ENCODE assay signal across 21 cellular contexts in genomic region chr6:119220452-119220851, GRCh38.
DNase-seq lines count a peak whose midpoint lies in the region; ATAC-seq, FAIRE-seq and TF ChIP-seq lines count a peak whose summit lies in the region.
"Had no signal": no experiment of that assay in that cellular context is flagged by ENCODE, and none has a peak within 500 bp of the region (broad histone marks: within the 10 kb centered on the region; RNA-seq: fewer than 3 reads in every experiment).

No MANE protein-coding gene starts in this region.

- H3K27ac ChIP-seq in HEK293 (ENCODE audit: extremely low read depth, low read depth, low read length) (no peak overlapping the region), GM12878 (ENCODE audit: control insufficient read depth, insufficient read depth) (no peak overlapping the region)
- H3K27ac ChIP-seq: BLaER1, KMS-11 had no signal

- H3K4me2 ChIP-seq in GM12878 (ENCODE audit: control insufficient read depth, insufficient read depth), result no peak overlapping the region
- H3K4me2 ChIP-seq: BLaER1, GM23338, KMS-11 had no signal

- ATAC-seq in GM12878 (peak; percentile 59), T-cell (replicated peaks in 1 of 4) (no peak)
- peak; percentile 76 for ATAC-seq in stimulated activated effector memory CD8-positive, alpha-beta T cell treated with anti-CD3 and anti-CD28 coated beads, Interleukin-12 subunit alpha, Interleukin-12 subunit beta, amount 100 ng/mL, for 72 hours
- ATAC-seq: GM23338 had no signal

- H3K36me3 ChIP-seq in HEK293 (ENCODE audit: control insufficient read depth in 2 of 2, insufficient read depth in 1 of 2, low read length in 2 of 2) (no peaks in the 10 kb centered on the region), GM12878 (ENCODE audit: control insufficient read depth in 2 of 2, insufficient read depth in 2 of 2, low read length in 1 of 2) (peaks cover 0 to 2% of the 10 kb centered on the region in 2 experiments; a peak in 2 of 4 replicates)
- H3K36me3 ChIP-seq: BLaER1 had no signal

- no peak for TF ChIP-seq CTCF in HEK293 (tag by site-specific recombination; IDR thresholded peaks at IDR 0.05)
- TF ChIP-seq CTCF in GM12878 (IDR thresholded peaks at IDR 0.05 in 2 of 3, conservative IDR thresholded peaks at IDR 0.05 in 1 of 3; ENCODE audit: control insufficient read depth in 2 of 3, extremely low read depth in 1 of 3, insufficient read depth in 1 of 3, low read depth in 3 of 3, low read length in 3 of 3), result no peak

- H3K79me2 ChIP-seq in GM12878 (ENCODE audit: control insufficient read depth, insufficient read depth, low read length), result no peaks in the 10 kb centered on the region

- H3K9me3 Mint-ChIP-seq in stimulated activated effector memory CD8-positive, alpha-beta T cell treated with anti-CD3 and anti-CD28 coated beads, Interleukin-12 subunit alpha, Interleukin-12 subunit beta, amount 100 ng/mL, for 72 hours, result no peaks in the 10 kb centered on the region
- no peaks in the 10 kb centered on the region for H3K9me3 Mint-ChIP-seq in T-cell
- H3K9me3 Mint-ChIP-seq: CD14-positive monocyte, GM23338 had no signal

- 96% methylated on average over 1 of the region's 1 CpG for WGBS in GM12878 (ENCODE audit: insufficient coverage, insufficient replicate concordance, low lambda C conversion rate, missing lambda C conversion rate)

- SMC1A ChIA-PET in GM12878 (lab: Charles Lee; ENCODE audit: uncharacterized antibody, unreplicated experiment), result interaction anchor here (0.7 to 3.2 kb wide), 9 partner anchors 9 to 102 kb away, joined by 3 to 34 read pairs (median 4); no protein-coding TSS in a partner anchor

- no peak for TF ChIP-seq POLR2A in GM12891 (IDR thresholded peaks at IDR 0.05; ENCODE audit: low read depth, low read length)
- TF ChIP-seq POLR2A in GM12878 (IDR thresholded peaks at IDR 0.05; ENCODE audit: low read depth, low read length), result no peak

- H4K20me1 ChIP-seq in GM12878 (ENCODE audit: control insufficient read depth, insufficient read depth), result no peaks in the 10 kb centered on the region
- H4K20me1 ChIP-seq: BLaER1 had no signal

- H3K9me3 ChIP-seq in HEK293 (ENCODE audit: control insufficient read depth, insufficient read depth, low read depth, low read length), result no peaks in the 10 kb centered on the region
- no peaks in the 10 kb centered on the region for H3K9me3 ChIP-seq in GM12878 (replicated peaks; ENCODE audit: control insufficient read depth, insufficient read depth, low read length)
- H3K9me3 ChIP-seq: BLaER1 had no signal

- intact Hi-C loops in GM12878 (cut with micrococcal nuclease; ENCODE audit: unreplicated experiment), result loop anchor here (5.0 kb wide), 1 partner anchor 92 kb away; no protein-coding TSS in a partner anchor

- H3K4me3 Mint-ChIP-seq in stimulated activated effector memory CD8-positive, alpha-beta T cell treated with anti-CD3 and anti-CD28 coated beads, Interleukin-12 subunit alpha, Interleukin-12 subunit beta, amount 100 ng/mL, for 72 hours, result no peak overlapping the region
- H3K4me3 Mint-ChIP-seq in T-cell, result no peak overlapping the region
- H3K4me3 Mint-ChIP-seq: CD14-positive monocyte; CD4-positive, alpha-beta memory T cell; GM23338; HFFc6 had no signal

- peaks cover 6% of the 10 kb centered on the region for H3K4me1 Mint-ChIP-seq in stimulated activated effector memory CD8-positive, alpha-beta T cell treated with anti-CD3 and anti-CD28 coated beads, Interleukin-12 subunit alpha, Interleukin-12 subunit beta, amount 100 ng/mL, for 72 hours
- H3K4me1 Mint-ChIP-seq in T-cell, result no peaks in the 10 kb centered on the region
- H3K4me1 Mint-ChIP-seq: CD14-positive monocyte, GM23338 had no signal

- CTCF ChIA-PET in HEK293 (lab: Yijun Ruan, JAX), result no interaction called here
- CTCF ChIA-PET in GM12878 (lab: Yijun Ruan, JAX), result no interaction called here
- CTCF ChIA-PET in T-cell (lab: Charles Lee), result interaction anchor here in 1 of 2 donors (0.6 kb wide), 1 partner anchor 96 kb away, joined by 4 read pairs; no protein-coding TSS in a partner anchor

- H2AFZ ChIP-seq in GM12878 (ENCODE audit: control insufficient read depth, low read depth, low read length), result no peak overlapping the region
- H2AFZ ChIP-seq: GM23338 had no signal

- no peak for TF ChIP-seq RAD21 in GM12878 (IDR thresholded peaks at IDR 0.05; ENCODE audit: insufficient read depth, low read depth, low read length)

- POLR2A ChIA-PET in HEK293 (lab: Yijun Ruan, JAX) (no interaction called here), GM12878 (lab: Charles Lee) (no interaction called here), T-cell (lab: Charles Lee) (no interaction called here)

- no peak for DNase-seq in GM12891 (ENCODE audit: insufficient read length, low spot score)
- no peak for DNase-seq in GM12878 (ENCODE audit: low read depth, low spot score)
- DNase-seq in stimulated activated effector memory CD8-positive, alpha-beta T cell treated with anti-CD3 and anti-CD28 coated beads, Interleukin-12 subunit alpha, Interleukin-12 subunit beta, amount 100 ng/mL, for 72 hours (ENCODE audit: low spot score in 2 of 2), result no peak
- no peak for DNase-seq in SW480 (ENCODE audit: low spot score)
- DNase-seq in activated CD4-positive, alpha-beta T cell treated with anti-CD3 and anti-CD28 coated beads, Interleukin-2, amount 50 U/mL, for 1 hour, result no peak
- DNase-seq in T-cell, result no peak
- DNase-seq: AML-193; CD4-positive, alpha-beta memory T cell; DMS153; DMS79; GF-D8; HCEC 1CT; HFFc6 had no signal

- BruUV-seq in GM12878 (replicated peaks; lab: Mats Ljungman, UMichigan), result no TSS peak

- H3K4me1 ChIP-seq in HEK293 (ENCODE audit: control insufficient read depth, insufficient read depth, low read length) (no peaks in the 10 kb centered on the region), GM12878 (ENCODE audit: control insufficient read depth, insufficient read depth, low read length) (no peaks in the 10 kb centered on the region)
- H3K4me1 ChIP-seq: BLaER1 had no signal

- H3K27ac Mint-ChIP-seq in stimulated activated effector memory CD8-positive, alpha-beta T cell treated with anti-CD3 and anti-CD28 coated beads, Interleukin-12 subunit alpha, Interleukin-12 subunit beta, amount 100 ng/mL, for 72 hours, result no peak overlapping the region
- H3K27ac Mint-ChIP-seq in T-cell, result no peak overlapping the region
- H3K27ac Mint-ChIP-seq: CD14-positive monocyte; CD4-positive, alpha-beta memory T cell; HFFc6 had no signal

- H3K9ac ChIP-seq in GM12878 (ENCODE audit: control insufficient read depth, insufficient read depth, low read length), result no peak overlapping the region
- H3K9ac ChIP-seq: BLaER1, KMS-11 had no signal

- no peak overlapping the region for H3K4me3 ChIP-seq in HEK293 (ENCODE audit: low read depth, low read length)
- H3K4me3 ChIP-seq in GM12878, result no peak overlapping the region
- H3K4me3 ChIP-seq: BLaER1, GM23338 had no signal

- no peaks in the 10 kb centered on the region for H3K27me3 ChIP-seq in GM12878 (replicated peaks in 1 of 2; ENCODE audit: control insufficient read depth in 2 of 2, insufficient read depth in 2 of 2, low read length in 1 of 2)
- H3K27me3 ChIP-seq: BLaER1 had no signal

- TF ChIP-seq EP300 in GM12878 (IDR thresholded peaks at IDR 0.05; ENCODE audit: borderline replicate concordance in 1 of 2, control insufficient read depth in 1 of 2, low read depth in 2 of 2, low read length in 2 of 2), result no peak

- FAIRE-seq in GM12891 (lab: Jason Lieb, UNC) (peak; percentile 5), GM12878 (lab: Jason Lieb, UNC) (no peak)
- FAIRE-seq: A204.1, GM18507, H54 had no signal

- H3K36me3 Mint-ChIP-seq in stimulated activated effector memory CD8-positive, alpha-beta T cell treated with anti-CD3 and anti-CD28 coated beads, Interleukin-12 subunit alpha, Interleukin-12 subunit beta, amount 100 ng/mL, for 72 hours, result peaks cover 5% of the 10 kb centered on the region
- H3K36me3 Mint-ChIP-seq in T-cell, result peaks cover 16% of the 10 kb centered on the region
- H3K36me3 Mint-ChIP-seq: CD4-positive, alpha-beta memory T cell had no signal

- no peaks in the 10 kb centered on the region for H3K27me3 Mint-ChIP-seq in T-cell
- H3K27me3 Mint-ChIP-seq: CD4-positive, alpha-beta memory T cell had no signal

- RAD21 ChIA-PET in GM12878 (lab: Charles Lee; ENCODE audit: unreplicated experiment), result no interaction called here

- in situ Hi-C loops in GM12878 (cut with MboI), result no loop called here

TF ChIP-seq in GM12891, 5 proteins besides CTCF, POLR2A, EP300 and RAD21:
- TF ChIP-seq TAF1 (IDR thresholded peaks at IDR 0.05; ENCODE audit: low read depth, low read length), result no peak
- TF ChIP-seq POLR2AphosphoS5 (IDR thresholded peaks at IDR 0.05; ENCODE audit: low read depth, low read length), result no peak
- no peak for TF ChIP-seq POU2F2 (IDR thresholded peaks at IDR 0.05; ENCODE audit: low read depth, low read length)
- no peak for TF ChIP-seq PAX5 (IDR thresholded peaks at IDR 0.05; ENCODE audit: insufficient read depth, low read length, severe bottlenecking)
- TF ChIP-seq SPI1 (IDR thresholded peaks at IDR 0.05; ENCODE audit: low read depth, low read length), result no peak

TF ChIP-seq in HEK293, 187 proteins besides CTCF, POLR2A, EP300 and RAD21:
- TF ChIP-seq ZNF426 (tag by site-specific recombination; IDR thresholded peaks at IDR 0.05) (no peak), ZNF664 (tag by site-specific recombination; IDR thresholded peaks at IDR 0.05) (peak; percentile 8; the same call in 1 of the 2 replicates)

TF ChIP-seq in GM12878, 131 proteins besides CTCF, POLR2A, EP300 and RAD21 (continues in another document):
- TF ChIP-seq ZNF24 (IDR thresholded peaks at IDR 0.05) (no peak), ZBTB33 (IDR thresholded peaks at IDR 0.05) (no peak), PML (IDR thresholded peaks at IDR 0.05; ENCODE audit: low read length) (no peak)

Comparison
In these comparisons a context has a peak if more than half of its experiments do, and no peak if none do; other contexts are left out.
1. ATAC-seq: peak in GM12878 (single experiment) and stimulated activated effector memory CD8-positive, alpha-beta T cell treated with anti-CD3 and anti-CD28 coated beads, Interleukin-12 subunit alpha, Interleukin-12 subunit beta, amount 100 ng/mL, for 72 hours (single experiment); none in T-cell (0 of 4).